Comparison of ENCODE assay signal across 1 cellular context in genomic region chr6:83065511-83066192, GRCh38.
A peak's percentile ranks its signal among the peaks of the same experiment; 100 is the strongest.
TF ChIP-seq lines count a peak whose summit lies in the region.

Gene UBE3D, minus strand, starts transcription at chr6:83065841. Its CDS starts 123 bp downstream, at chr6:83065718.

TF ChIP-seq in HepG2, 621 proteins besides CTCF, POLR2A, EP300 and RAD21 (continued from another document and continues in another):
- TF ChIP-seq CENPT (CRISPR knock-in tag; IDR thresholded peaks at IDR 0.05; ENCODE audit: low read depth) (peak; percentile 57; the same call in 1 of the 2 replicates), SSRP1 (CRISPR knock-in tag; IDR thresholded peaks at IDR 0.05) (no peak), ZNF136 (CRISPR knock-in tag; IDR thresholded peaks at IDR 0.05; ENCODE audit: low read depth) (0 out of 2 replicates have a peak, but pooled peaks have one; percentile 39), SP4 (CRISPR knock-in tag; IDR thresholded peaks at IDR 0.05) (peak; percentile 82), ZNF329 (CRISPR knock-in tag; IDR thresholded peaks at IDR 0.05; ENCODE audit: low read depth) (no peak), CEBPG (CRISPR knock-in tag; IDR thresholded peaks at IDR 0.05) (peak; percentile 16; the same call in 1 of the 2 replicates), SCMH1 (CRISPR knock-in tag; IDR thresholded peaks at IDR 0.05; ENCODE audit: borderline replicate concordance) (no peak), HNF4A (CRISPR knock-in tag; IDR thresholded peaks at IDR 0.05) (no peak), TARDBP (CRISPR knock-in tag; IDR thresholded peaks at IDR 0.05) (peak; percentile 84; the same call in 1 of the 2 replicates), ZNF451 (CRISPR knock-in tag; IDR thresholded peaks at IDR 0.05) (0 out of 2 replicates have a peak, but pooled peaks have one; percentile 56), KMT2A (CRISPR knock-in tag; IDR thresholded peaks at IDR 0.05) (peak; percentile 95), SP140L (CRISPR knock-in tag; IDR thresholded peaks at IDR 0.05; ENCODE audit: borderline replicate concordance) (peak; percentile 84; the same call in 1 of the 2 replicates), ZNF124 (CRISPR knock-in tag; IDR thresholded peaks at IDR 0.05) (0 out of 2 replicates have a peak, but pooled peaks have one; percentile 55), MEIS1 (CRISPR knock-in tag; IDR thresholded peaks at IDR 0.05; ENCODE audit: borderline replicate concordance) (peak; percentile 97), NFE2 (CRISPR knock-in tag; IDR thresholded peaks at IDR 0.05) (no peak), ZBTB7B (CRISPR knock-in tag; IDR thresholded peaks at IDR 0.05) (peak; percentile 68; the same call in 1 of the 2 replicates), HNRNPUL1 (IDR thresholded peaks at IDR 0.05; ENCODE audit: low read depth, low read length) (no peak), ZNF317 (CRISPR knock-in tag; IDR thresholded peaks at IDR 0.05) (no peak; the same call in none of the 2 replicates), ZBTB3 (CRISPR knock-in tag; IDR thresholded peaks at IDR 0.05; ENCODE audit: borderline replicate concordance, low read depth) (peak; percentile 67; the same call in 1 of the 2 replicates), RBM39 (IDR thresholded peaks at IDR 0.05; ENCODE audit: low read depth, low read length, poor library complexity, severe bottlenecking) (peak; percentile 60), NFRKB (IDR thresholded peaks at IDR 0.05) (no peak), HNF1A (IDR thresholded peaks at IDR 0.05; ENCODE audit: low read depth) (no peak), HNF1A (CRISPR knock-in tag; IDR thresholded peaks at IDR 0.05; ENCODE audit: borderline replicate concordance) (peak; percentile 65; the same call in 1 of the 2 replicates), SNAPC2 (CRISPR knock-in tag; IDR thresholded peaks at IDR 0.05) (0 out of 2 replicates have a peak, but pooled peaks have one; percentile 58), PATZ1 (CRISPR knock-in tag; IDR thresholded peaks at IDR 0.05) (peak; percentile 31; the same call in 1 of the 2 replicates), GTF3A (CRISPR knock-in tag; conservative IDR thresholded peaks at IDR 0.05) (0 out of 2 replicates have a peak, but pooled peaks have one; percentile 53), ATF7 (IDR thresholded peaks at IDR 0.05) (no peak), ATF7 (CRISPR knock-in tag; IDR thresholded peaks at IDR 0.05) (peak; percentile 62; the same call in 1 of the 2 replicates), MEIS2 (CRISPR knock-in tag; IDR thresholded peaks at IDR 0.05) (0 out of 2 replicates have a peak, but pooled peaks have one; percentile 37), MED13 (CRISPR knock-in tag; IDR thresholded peaks at IDR 0.05) (no peak), ZNF580 (CRISPR knock-in tag; IDR thresholded peaks at IDR 0.05; ENCODE audit: borderline replicate concordance, low read depth) (peak; percentile 86; the same call in 1 of the 2 replicates), ZFP41 (CRISPR knock-in tag; IDR thresholded peaks at IDR 0.05; ENCODE audit: borderline replicate concordance) (peak; percentile 85; the same call in 1 of the 2 replicates), MXD3 (CRISPR knock-in tag; IDR thresholded peaks at IDR 0.05) (peak; percentile 84; the same call in 1 of the 2 replicates), ADNP (CRISPR knock-in tag; IDR thresholded peaks at IDR 0.05) (no peak), GABPA (IDR thresholded peaks at IDR 0.05; ENCODE audit: low read depth, low read length) (no peak), GABPA (CRISPR knock-in tag; IDR thresholded peaks at IDR 0.05; ENCODE audit: low read depth) (peak; percentile 28; the same call in 1 of the 2 replicates), ZNF234 (CRISPR knock-in tag; conservative IDR thresholded peaks at IDR 0.05) (no peak), E2F1 (CRISPR knock-in tag; IDR thresholded peaks at IDR 0.05) (peak; percentile 72; the same call in 1 of the 2 replicates), ZNF343 (CRISPR knock-in tag; IDR thresholded peaks at IDR 0.05) (peak; percentile 62; the same call in 1 of the 2 replicates), ZNF891 (CRISPR knock-in tag; IDR thresholded peaks at IDR 0.05) (no peak), ZNF557 (CRISPR knock-in tag; IDR thresholded peaks at IDR 0.05) (no peak), ZHX1 (CRISPR knock-in tag; IDR thresholded peaks at IDR 0.05; ENCODE audit: low read depth) (0 out of 2 replicates have a peak, but pooled peaks have one; percentile 15), ZMAT3 (CRISPR knock-in tag; conservative IDR thresholded peaks at IDR 0.05) (no peak), PREB (CRISPR knock-in tag; IDR thresholded peaks at IDR 0.05) (no peak), MYPOP (CRISPR knock-in tag; IDR thresholded peaks at IDR 0.05) (peak; percentile 88), ZNF33A (CRISPR knock-in tag; IDR thresholded peaks at IDR 0.05; ENCODE audit: borderline replicate concordance) (peak; percentile 25; the same call in 1 of the 2 replicates), SRF (IDR thresholded peaks at IDR 0.05; ENCODE audit: low read depth, low read length) (no peak), KLF12 (CRISPR knock-in tag; IDR thresholded peaks at IDR 0.05; ENCODE audit: borderline replicate concordance) (no peak), PHF20 (CRISPR knock-in tag; IDR thresholded peaks at IDR 0.05) (peak; percentile 62), FOSL1 (CRISPR knock-in tag; IDR thresholded peaks at IDR 0.05; ENCODE audit: borderline replicate concordance) (no peak), ARNT (IDR thresholded peaks at IDR 0.05) (no peak), NONO (IDR thresholded peaks at IDR 0.05) (no peak), NONO (CRISPR knock-in tag; conservative IDR thresholded peaks at IDR 0.05) (peak; percentile 78), ZNF547 (CRISPR knock-in tag; IDR thresholded peaks at IDR 0.05) (peak; percentile 83; the same call in 1 of the 2 replicates), ZNF773 (CRISPR knock-in tag; IDR thresholded peaks at IDR 0.05; ENCODE audit: borderline replicate concordance) (no peak), KDM4B (CRISPR knock-in tag; IDR thresholded peaks at IDR 0.05) (peak; percentile 90; the same call in 1 of the 2 replicates), ZNF468 (CRISPR knock-in tag; IDR thresholded peaks at IDR 0.05) (no peak), DZIP1 (CRISPR knock-in tag; IDR thresholded peaks at IDR 0.05) (no peak)
